Comparison of ENCODE assay signal across 31 cellular contexts in genomic region chr21:41518757-41519156, GRCh38. TPM values are rescaled to one million over a fixed set of nuclear protein-coding genes. Genes with fewer than 3 reads are reported as not detected.
"Had no signal": no experiment of that assay in that cellular context is flagged by ENCODE, and none has a peak within 500 bp of the region (broad histone marks: within the 10 kb centered on the region; RNA-seq: fewer than 3 reads in every experiment).

No MANE protein-coding gene starts in this region.

- H3K27me3 ChIP-seq: pancreas, testis, transverse colon, upper lobe of left lung, vagina had no signal

- H3K36me3 ChIP-seq: neutrophil, pancreas, spleen, suprapubic skin, tibial artery, transverse colon, upper lobe of left lung, vagina had no signal

- ATAC-seq: naive thymus-derived CD8-positive, alpha-beta T cell; natural killer cell treated with Interleukin-12 subunit alpha and Interleukin-12 subunit beta and Interleukin-15 and Interleukin-18, amount 100 ng/mL, for 72 hours; pancreas; psoas muscle; right cardiac atrium; sciatic nerve; stimulated activated memory B cell treated with anti-CD40 and anti-IgM and Interleukin-4, amounts not matched to agents 10 μg/mL and 1 μg/mL and 100 μg/mL, for 72 hours; stimulated activated naive CD8-positive, alpha-beta T cell treated with anti-CD3 and anti-CD28 coated beads, Interleukin-15, amount 100 ng/mL, for 72 hours; stimulated activated naive CD8-positive, alpha-beta T cell treated with anti-CD3 and anti-CD28 coated beads, Interleukin-15, Interleukin-2, amounts not matched to agents 100 U/mL and 50 U/mL, for 24 hours had no signal

- FAIRE-seq: pancreas, urothelium cell line had no signal

- DNase-seq: naive thymus-derived CD8-positive, alpha-beta T cell; nephron progenitor cell; nucleus accumbens; pancreas; psoas muscle; right cardiac atrium; spleen; stimulated activated CD4-positive, alpha-beta T cell treated with anti-CD3 and anti-CD28 coated beads, Interleukin-12 subunit alpha, Interleukin-12 subunit beta, amount 100 ng/mL, for 4 hours; stimulated activated CD4-positive, alpha-beta T cell treated with anti-CD3 and anti-CD28 coated beads, Interleukin-1b, Interleukin-23, amount 100 ng/mL, for 48 hours; stimulated activated CD4-positive, alpha-beta T cell treated with anti-CD3 and anti-CD28 coated beads, Interleukin-4, amount 100 ng/mL, for 1 hour; stimulated activated CD4-positive, alpha-beta T cell treated with anti-CD3 and anti-CD28 coated beads, Interleukin-4, amount 100 ng/mL, for 4 hours; stimulated activated CD8-positive, alpha-beta memory T cell treated with anti-CD3 and anti-CD28 coated beads, Interleukin-4, amount 100 ng/mL, for 48 hours; stimulated activated naive CD4-positive, alpha-beta T cell; stimulated activated naive CD8-positive, alpha-beta T cell treated with anti-CD3 and anti-CD28 coated beads, Interleukin-15, amount 100 ng/mL, for 72 hours; stimulated activated naive CD8-positive, alpha-beta T cell treated with anti-CD3 and anti-CD28 coated beads, Interleukin-15, Interleukin-2, amounts not matched to agents 100 U/mL and 50 U/mL, for 24 hours; substantia nigra; testis; tibial artery; transverse colon; upper lobe of left lung had no signal

- H3K4me2 ChIP-seq: smooth muscle cell had no signal

- H3K4me1 ChIP-seq: psoas muscle, spleen, suprapubic skin, testis, tibial artery, vagina had no signal

- H3K27ac ChIP-seq: neutrophil, pancreas, psoas muscle, skin epidermis, spleen, suprapubic skin, testis, tibial artery, upper lobe of left lung, vagina had no signal

- H3K4me3 ChIP-seq: pancreas, psoas muscle, skin epidermis, smooth muscle cell, spleen, suprapubic skin, testis, tibial artery, transverse colon, upper lobe of left lung, vagina had no signal

- H3K9me3 ChIP-seq: neutrophil, pancreas, psoas muscle, suprapubic skin, testis, tibial artery, transverse colon, upper lobe of left lung, vagina had no signal

RNA-seq across cellular contexts. Expression of gene TMPRSS2, which starts 10.8 kb away (rescaled TPM):
- total RNA-seq: naive thymus-derived CD8-positive, alpha-beta T cell; natural killer cell treated with Interleukin-12 subunit alpha and Interleukin-12 subunit beta and Interleukin-15 and Interleukin-18, amount 100 ng/mL, for 72 hours; neural crest cell; omental fat pad; right cardiac atrium had no signal
- polyA plus RNA-seq: naive thymus-derived CD8-positive, alpha-beta T cell had no signal
